Comparison of ENCODE assay signal across 1 cellular context in the genomic region with DNA sequence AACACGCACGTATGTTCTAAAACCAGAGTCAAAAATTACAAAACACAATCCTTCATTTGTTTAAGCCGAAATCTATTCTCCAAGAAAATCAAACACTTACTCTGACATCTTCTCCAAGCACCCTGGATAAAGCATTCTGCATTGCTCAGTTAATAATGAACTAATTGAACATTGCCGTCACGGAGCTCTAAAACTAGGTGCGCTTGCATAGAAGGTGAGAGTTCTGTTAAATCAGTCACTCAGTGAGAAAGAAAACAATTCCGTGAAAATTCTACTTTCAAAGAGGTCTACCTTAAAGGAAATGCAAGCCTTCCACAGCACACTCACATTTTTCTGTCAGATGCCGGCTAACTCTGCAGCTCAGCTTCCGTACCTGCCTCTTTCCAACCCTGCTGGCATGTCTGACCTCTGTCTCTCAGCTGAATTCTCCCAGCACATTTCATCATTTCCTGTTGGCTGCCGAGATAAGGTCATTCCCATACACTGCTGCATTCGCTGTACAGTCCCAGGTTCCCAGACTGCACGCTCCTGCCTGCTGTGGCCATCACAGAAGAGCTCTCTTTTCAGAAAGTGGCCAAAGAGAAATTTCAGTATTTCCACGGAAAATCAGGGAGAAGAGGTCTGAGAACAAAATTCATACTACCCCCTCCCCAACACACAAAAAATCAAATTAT.
TF ChIP-seq lines count a peak whose summit lies in the region.

No MANE protein-coding gene starts in this region.

TF ChIP-seq in HepG2, 621 proteins besides CTCF, POLR2A, EP300 and RAD21 (continued from another document and continues in another):
- TF ChIP-seq, protein P1, sequence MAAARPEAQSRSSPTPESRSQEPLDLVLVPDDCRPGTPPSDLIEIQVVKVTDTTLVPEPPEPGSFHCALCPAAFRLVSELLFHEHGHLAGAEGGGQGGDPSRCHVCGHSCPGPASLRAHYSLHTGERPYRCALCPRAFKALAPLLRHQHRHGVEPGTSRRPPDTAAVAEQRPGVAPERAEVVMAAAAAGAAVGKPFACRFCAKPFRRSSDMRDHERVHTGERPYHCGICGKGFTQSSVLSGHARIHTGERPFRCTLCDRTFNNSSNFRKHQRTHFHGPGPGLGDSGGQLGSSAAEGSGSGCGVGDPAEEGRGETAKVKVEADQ (CRISPR knock-in tag; IDR thresholded peaks at IDR 0.05; ENCODE audit: borderline replicate concordance), result no peak
- no peak for TF ChIP-seq ZNF3 (CRISPR knock-in tag; IDR thresholded peaks at IDR 0.05)
- TF ChIP-seq GZF1 (CRISPR knock-in tag; IDR thresholded peaks at IDR 0.05), result no peak
- TF ChIP-seq GATA4 (IDR thresholded peaks at IDR 0.05; ENCODE audit: borderline replicate concordance, low read depth), result peak; percentile 82; the same call in 1 of the 2 replicates
- no peak for TF ChIP-seq CHD2 (IDR thresholded peaks at IDR 0.05; ENCODE audit: low read depth, low read length)
- no peak for TF ChIP-seq MYNN (CRISPR knock-in tag; IDR thresholded peaks at IDR 0.05; ENCODE audit: low read depth)
- no peak; the same call in 1 of the 2 replicates for TF ChIP-seq TARDBP (CRISPR knock-in tag; IDR thresholded peaks at IDR 0.05)
- no peak for TF ChIP-seq NFYC (CRISPR knock-in tag; IDR thresholded peaks at IDR 0.05)
- TF ChIP-seq RARA (CRISPR knock-in tag; IDR thresholded peaks at IDR 0.05), result peak; percentile 91
- TF ChIP-seq, protein P2, sequence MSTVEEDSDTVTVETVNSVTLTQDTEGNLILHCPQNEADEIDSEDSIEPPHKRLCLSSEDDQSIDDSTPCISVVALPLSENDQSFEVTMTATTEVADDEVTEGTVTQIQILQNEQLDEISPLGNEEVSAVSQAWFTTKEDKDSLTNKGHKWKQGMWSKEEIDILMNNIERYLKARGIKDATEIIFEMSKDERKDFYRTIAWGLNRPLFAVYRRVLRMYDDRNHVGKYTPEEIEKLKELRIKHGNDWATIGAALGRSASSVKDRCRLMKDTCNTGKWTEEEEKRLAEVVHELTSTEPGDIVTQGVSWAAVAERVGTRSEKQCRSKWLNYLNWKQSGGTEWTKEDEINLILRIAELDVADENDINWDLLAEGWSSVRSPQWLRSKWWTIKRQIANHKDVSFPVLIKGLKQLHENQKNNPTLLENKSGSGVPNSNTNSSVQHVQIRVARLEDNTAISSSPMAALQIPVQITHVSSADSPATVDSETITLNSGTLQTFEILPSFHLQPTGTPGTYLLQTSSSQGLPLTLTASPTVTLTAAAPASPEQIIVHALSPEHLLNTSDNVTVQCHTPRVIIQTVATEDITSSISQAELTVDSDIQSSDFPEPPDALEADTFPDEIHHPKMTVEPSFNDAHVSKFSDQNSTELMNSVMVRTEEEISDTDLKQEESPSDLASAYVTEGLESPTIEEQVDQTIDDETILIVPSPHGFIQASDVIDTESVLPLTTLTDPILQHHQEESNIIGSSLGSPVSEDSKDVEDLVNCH (CRISPR knock-in tag; IDR thresholded peaks at IDR 0.05), result no peak
- peak; percentile 66 for TF ChIP-seq ATF7 (IDR thresholded peaks at IDR 0.05)
- TF ChIP-seq ATF7 (CRISPR knock-in tag; IDR thresholded peaks at IDR 0.05), result peak; percentile 86
- TF ChIP-seq, protein P3, sequence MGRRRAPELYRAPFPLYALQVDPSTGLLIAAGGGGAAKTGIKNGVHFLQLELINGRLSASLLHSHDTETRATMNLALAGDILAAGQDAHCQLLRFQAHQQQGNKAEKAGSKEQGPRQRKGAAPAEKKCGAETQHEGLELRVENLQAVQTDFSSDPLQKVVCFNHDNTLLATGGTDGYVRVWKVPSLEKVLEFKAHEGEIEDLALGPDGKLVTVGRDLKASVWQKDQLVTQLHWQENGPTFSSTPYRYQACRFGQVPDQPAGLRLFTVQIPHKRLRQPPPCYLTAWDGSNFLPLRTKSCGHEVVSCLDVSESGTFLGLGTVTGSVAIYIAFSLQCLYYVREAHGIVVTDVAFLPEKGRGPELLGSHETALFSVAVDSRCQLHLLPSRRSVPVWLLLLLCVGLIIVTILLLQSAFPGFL (CRISPR knock-in tag; IDR thresholded peaks at IDR 0.05), result no peak
- no peak for TF ChIP-seq MTF1 (CRISPR knock-in tag; IDR thresholded peaks at IDR 0.05)
- TF ChIP-seq, protein P4, sequence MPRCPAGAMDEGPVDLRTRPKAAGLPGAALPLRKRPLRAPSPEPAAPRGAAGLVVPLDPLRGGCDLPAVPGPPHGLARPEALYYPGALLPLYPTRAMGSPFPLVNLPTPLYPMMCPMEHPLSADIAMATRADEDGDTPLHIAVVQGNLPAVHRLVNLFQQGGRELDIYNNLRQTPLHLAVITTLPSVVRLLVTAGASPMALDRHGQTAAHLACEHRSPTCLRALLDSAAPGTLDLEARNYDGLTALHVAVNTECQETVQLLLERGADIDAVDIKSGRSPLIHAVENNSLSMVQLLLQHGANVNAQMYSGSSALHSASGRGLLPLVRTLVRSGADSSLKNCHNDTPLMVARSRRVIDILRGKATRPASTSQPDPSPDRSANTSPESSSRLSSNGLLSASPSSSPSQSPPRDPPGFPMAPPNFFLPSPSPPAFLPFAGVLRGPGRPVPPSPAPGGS (CRISPR knock-in tag; IDR thresholded peaks at IDR 0.05), result no peak
- TF ChIP-seq ZC3H13 (CRISPR knock-in tag; IDR thresholded peaks at IDR 0.05), result no peak
- no peak for TF ChIP-seq BRD4 (CRISPR knock-in tag; IDR thresholded peaks at IDR 0.05)
- no peak for TF ChIP-seq NFE2L1 (CRISPR knock-in tag; IDR thresholded peaks at IDR 0.05; ENCODE audit: borderline replicate concordance)
- 0 out of 2 replicates have a peak, but pooled peaks have one; percentile 65 for TF ChIP-seq ZNF431 (CRISPR knock-in tag; IDR thresholded peaks at IDR 0.05; ENCODE audit: borderline replicate concordance, low read depth)
- TF ChIP-seq YEATS2 (CRISPR knock-in tag; IDR thresholded peaks at IDR 0.05; ENCODE audit: borderline replicate concordance), result peak; percentile 32; the same call in 1 of the 2 replicates
- TF ChIP-seq, protein P5, sequence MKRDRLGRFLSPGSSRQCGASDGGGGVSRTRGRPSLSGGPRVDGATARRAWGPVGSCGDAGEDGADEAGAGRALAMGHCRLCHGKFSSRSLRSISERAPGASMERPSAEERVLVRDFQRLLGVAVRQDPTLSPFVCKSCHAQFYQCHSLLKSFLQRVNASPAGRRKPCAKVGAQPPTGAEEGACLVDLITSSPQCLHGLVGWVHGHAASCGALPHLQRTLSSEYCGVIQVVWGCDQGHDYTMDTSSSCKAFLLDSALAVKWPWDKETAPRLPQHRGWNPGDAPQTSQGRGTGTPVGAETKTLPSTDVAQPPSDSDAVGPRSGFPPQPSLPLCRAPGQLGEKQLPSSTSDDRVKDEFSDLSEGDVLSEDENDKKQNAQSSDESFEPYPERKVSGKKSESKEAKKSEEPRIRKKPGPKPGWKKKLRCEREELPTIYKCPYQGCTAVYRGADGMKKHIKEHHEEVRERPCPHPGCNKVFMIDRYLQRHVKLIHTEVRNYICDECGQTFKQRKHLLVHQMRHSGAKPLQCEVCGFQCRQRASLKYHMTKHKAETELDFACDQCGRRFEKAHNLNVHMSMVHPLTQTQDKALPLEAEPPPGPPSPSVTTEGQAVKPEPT (CRISPR knock-in tag; IDR thresholded peaks at IDR 0.05; ENCODE audit: low read depth), result peak; percentile 93; the same call in 1 of the 2 replicates
- TF ChIP-seq, protein P6, sequence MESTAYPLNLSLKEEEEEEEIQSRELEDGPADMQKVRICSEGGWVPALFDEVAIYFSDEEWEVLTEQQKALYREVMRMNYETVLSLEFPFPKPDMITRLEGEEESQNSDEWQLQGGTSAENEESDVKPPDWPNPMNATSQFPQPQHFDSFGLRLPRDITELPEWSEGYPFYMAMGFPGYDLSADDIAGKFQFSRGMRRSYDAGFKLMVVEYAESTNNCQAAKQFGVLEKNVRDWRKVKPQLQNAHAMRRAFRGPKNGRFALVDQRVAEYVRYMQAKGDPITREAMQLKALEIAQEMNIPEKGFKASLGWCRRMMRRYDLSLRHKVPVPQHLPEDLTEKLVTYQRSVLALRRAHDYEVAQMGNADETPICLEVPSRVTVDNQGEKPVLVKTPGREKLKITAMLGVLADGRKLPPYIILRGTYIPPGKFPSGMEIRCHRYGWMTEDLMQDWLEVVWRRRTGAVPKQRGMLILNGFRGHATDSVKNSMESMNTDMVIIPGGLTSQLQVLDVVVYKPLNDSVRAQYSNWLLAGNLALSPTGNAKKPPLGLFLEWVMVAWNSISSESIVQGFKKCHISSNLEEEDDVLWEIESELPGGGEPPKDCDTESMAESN (CRISPR knock-in tag; conservative IDR thresholded peaks at IDR 0.05), result no peak; the same call in 1 of the 2 replicates
- TF ChIP-seq, protein P7, sequence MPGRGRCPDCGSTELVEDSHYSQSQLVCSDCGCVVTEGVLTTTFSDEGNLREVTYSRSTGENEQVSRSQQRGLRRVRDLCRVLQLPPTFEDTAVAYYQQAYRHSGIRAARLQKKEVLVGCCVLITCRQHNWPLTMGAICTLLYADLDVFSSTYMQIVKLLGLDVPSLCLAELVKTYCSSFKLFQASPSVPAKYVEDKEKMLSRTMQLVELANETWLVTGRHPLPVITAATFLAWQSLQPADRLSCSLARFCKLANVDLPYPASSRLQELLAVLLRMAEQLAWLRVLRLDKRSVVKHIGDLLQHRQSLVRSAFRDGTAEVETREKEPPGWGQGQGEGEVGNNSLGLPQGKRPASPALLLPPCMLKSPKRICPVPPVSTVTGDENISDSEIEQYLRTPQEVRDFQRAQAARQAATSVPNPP (CRISPR knock-in tag; IDR thresholded peaks at IDR 0.05), result no peak
- TF ChIP-seq, protein P8, sequence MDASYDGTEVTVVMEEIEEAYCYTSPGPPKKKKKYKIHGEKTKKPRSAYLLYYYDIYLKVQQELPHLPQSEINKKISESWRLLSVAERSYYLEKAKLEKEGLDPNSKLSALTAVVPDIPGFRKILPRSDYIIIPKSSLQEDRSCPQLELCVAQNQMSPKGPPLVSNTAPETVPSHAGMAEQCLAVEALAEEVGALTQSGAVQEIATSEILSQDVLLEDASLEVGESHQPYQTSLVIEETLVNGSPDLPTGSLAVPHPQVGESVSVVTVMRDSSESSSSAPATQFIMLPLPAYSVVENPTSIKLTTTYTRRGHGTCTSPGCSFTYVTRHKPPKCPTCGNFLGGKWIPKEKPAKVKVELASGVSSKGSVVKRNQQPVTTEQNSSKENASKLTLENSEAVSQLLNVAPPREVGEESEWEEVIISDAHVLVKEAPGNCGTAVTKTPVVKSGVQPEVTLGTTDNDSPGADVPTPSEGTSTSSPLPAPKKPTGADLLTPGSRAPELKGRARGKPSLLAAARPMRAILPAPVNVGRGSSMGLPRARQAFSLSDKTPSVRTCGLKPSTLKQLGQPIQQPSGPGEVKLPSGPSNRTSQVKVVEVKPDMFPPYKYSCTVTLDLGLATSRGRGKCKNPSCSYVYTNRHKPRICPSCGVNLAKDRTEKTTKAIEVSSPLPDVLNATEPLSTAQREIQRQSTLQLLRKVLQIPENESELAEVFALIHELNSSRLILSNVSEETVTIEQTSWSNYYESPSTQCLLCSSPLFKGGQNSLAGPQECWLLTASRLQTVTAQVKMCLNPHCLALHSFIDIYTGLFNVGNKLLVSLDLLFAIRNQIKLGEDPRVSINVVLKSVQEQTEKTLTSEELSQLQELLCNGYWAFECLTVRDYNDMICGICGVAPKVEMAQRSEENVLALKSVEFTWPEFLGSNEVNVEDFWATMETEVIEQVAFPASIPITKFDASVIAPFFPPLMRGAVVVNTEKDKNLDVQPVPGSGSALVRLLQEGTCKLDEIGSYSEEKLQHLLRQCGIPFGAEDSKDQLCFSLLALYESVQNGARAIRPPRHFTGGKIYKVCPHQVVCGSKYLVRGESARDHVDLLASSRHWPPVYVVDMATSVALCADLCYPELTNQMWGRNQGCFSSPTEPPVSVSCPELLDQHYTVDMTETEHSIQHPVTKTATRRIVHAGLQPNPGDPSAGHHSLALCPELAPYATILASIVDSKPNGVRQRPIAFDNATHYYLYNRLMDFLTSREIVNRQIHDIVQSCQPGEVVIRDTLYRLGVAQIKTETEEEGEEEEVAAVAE (CRISPR knock-in tag; IDR thresholded peaks at IDR 0.05; ENCODE audit: borderline replicate concordance), result no peak
- TF ChIP-seq, protein P9, sequence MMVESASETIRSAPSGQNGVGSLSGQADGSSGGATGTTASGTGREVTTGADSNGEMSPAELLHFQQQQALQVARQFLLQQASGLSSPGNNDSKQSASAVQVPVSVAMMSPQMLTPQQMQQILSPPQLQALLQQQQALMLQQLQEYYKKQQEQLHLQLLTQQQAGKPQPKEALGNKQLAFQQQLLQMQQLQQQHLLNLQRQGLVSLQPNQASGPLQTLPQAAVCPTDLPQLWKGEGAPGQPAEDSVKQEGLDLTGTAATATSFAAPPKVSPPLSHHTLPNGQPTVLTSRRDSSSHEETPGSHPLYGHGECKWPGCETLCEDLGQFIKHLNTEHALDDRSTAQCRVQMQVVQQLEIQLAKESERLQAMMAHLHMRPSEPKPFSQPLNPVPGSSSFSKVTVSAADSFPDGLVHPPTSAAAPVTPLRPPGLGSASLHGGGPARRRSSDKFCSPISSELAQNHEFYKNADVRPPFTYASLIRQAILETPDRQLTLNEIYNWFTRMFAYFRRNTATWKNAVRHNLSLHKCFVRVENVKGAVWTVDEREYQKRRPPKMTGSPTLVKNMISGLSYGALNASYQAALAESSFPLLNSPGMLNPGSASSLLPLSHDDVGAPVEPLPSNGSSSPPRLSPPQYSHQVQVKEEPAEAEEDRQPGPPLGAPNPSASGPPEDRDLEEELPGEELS (CRISPR knock-in tag; IDR thresholded peaks at IDR 0.05), result peak; percentile 84
- TF ChIP-seq ZNF430 (CRISPR knock-in tag; IDR thresholded peaks at IDR 0.05), result peak; percentile 75; the same call in 1 of the 2 replicates
- TF ChIP-seq, protein P10, sequence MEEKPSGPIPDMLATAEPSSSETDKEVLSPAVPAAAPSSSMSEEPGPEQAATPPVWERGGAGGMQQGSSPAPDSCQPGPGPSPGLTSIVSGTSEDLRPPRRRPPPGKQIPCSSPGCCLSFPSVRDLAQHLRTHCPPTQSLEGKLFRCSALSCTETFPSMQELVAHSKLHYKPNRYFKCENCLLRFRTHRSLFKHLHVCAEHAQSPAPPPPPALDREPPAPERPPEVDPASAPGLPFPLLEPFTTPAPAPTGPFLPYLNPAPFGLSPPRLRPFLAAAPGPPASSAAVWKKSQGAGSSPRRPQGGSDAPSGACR (CRISPR knock-in tag; IDR thresholded peaks at IDR 0.05), result no peak
- TF ChIP-seq, protein P11, sequence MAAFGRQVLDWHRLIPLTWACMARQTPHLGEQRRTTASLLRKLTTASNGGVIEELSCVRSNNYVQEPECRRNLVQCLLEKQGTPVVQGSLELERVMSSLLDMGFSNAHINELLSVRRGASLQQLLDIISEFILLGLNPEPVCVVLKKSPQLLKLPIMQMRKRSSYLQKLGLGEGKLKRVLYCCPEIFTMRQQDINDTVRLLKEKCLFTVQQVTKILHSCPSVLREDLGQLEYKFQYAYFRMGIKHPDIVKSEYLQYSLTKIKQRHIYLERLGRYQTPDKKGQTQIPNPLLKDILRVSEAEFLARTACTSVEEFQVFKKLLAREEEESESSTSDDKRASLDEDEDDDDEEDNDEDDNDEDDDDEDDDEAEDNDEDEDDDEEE (CRISPR knock-in tag; IDR thresholded peaks at IDR 0.05), result no peak
- TF ChIP-seq HES4 (CRISPR knock-in tag; IDR thresholded peaks at IDR 0.05; ENCODE audit: borderline replicate concordance), result no peak
- TF ChIP-seq GFI1 (CRISPR knock-in tag; IDR thresholded peaks at IDR 0.05; ENCODE audit: borderline replicate concordance), result peak; percentile 53; the same call in 1 of the 2 replicates
- TF ChIP-seq ZNF496 (CRISPR knock-in tag; IDR thresholded peaks at IDR 0.05; ENCODE audit: insufficient replicate concordance), result no peak
- TF ChIP-seq, protein P12, sequence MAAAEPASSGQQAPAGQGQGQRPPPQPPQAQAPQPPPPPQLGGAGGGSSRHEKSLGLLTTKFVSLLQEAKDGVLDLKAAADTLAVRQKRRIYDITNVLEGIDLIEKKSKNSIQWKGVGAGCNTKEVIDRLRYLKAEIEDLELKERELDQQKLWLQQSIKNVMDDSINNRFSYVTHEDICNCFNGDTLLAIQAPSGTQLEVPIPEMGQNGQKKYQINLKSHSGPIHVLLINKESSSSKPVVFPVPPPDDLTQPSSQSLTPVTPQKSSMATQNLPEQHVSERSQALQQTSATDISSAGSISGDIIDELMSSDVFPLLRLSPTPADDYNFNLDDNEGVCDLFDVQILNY (CRISPR knock-in tag; conservative IDR thresholded peaks at IDR 0.05), result no peak
- peak; percentile 44; the same call in 1 of the 2 replicates for TF ChIP-seq GLI4 (CRISPR knock-in tag; IDR thresholded peaks at IDR 0.05; ENCODE audit: borderline replicate concordance)
- TF ChIP-seq ZNF264 (CRISPR knock-in tag; IDR thresholded peaks at IDR 0.05), result peak; percentile 84; the same call in 1 of the 2 replicates
